Comparison of ENCODE assay signal across 17 cellular contexts in genomic region chr17:82598256-82599011, GRCh38. TPM values are rescaled to one million over a fixed set of nuclear protein-coding genes. Genes with fewer than 3 reads are reported as not detected.
DNase-seq lines count a peak whose midpoint lies in the region; ATAC-seq, FAIRE-seq and TF ChIP-seq lines count a peak whose summit lies in the region.
"Had no signal": no experiment of that assay in that cellular context is flagged by ENCODE, and none has a peak within 500 bp of the region (broad histone marks: within the 10 kb centered on the region; RNA-seq: fewer than 3 reads in every experiment).

No MANE protein-coding gene starts in this region.

- no peak overlapping the region for H3K27ac ChIP-seq in CD4-positive, alpha-beta T cell (ENCODE audit: low read depth, low read length)
- H3K27ac ChIP-seq: vagina had no signal

- H3K36me3 Mint-ChIP-seq in activated T-helper 17 cell treated with anti-CD3 and anti-CD28 coated beads, Interleukin-2, amount 50 U/mL, for 72 hours (ENCODE audit: low read depth) = peaks cover 72% of the 10 kb centered on the region
- H3K36me3 Mint-ChIP-seq in CD4-positive, alpha-beta T cell (ENCODE audit: low read depth) = peaks cover 42% of the 10 kb centered on the region
- H3K36me3 Mint-ChIP-seq: natural killer cell had no signal

- H3K27me3 ChIP-seq in CD4-positive, alpha-beta T cell (ENCODE audit: control insufficient read depth, insufficient read depth, low read length) = no peaks in the 10 kb centered on the region
- H3K27me3 ChIP-seq: vagina had no signal

- ATAC-seq in stimulated activated naive CD8-positive, alpha-beta T cell treated with anti-CD3 and anti-CD28 coated beads, Interleukin-15, Interleukin-2, amounts not matched to agents 100 U/mL and 50 U/mL, for 24 hours = peak; percentile 51
- ATAC-seq in stimulated activated naive CD8-positive, alpha-beta T cell treated with anti-CD3 and anti-CD28 coated beads, Interleukin-15, amount 100 ng/mL, for 72 hours = no peak
- peak; percentile 66 for ATAC-seq in activated T-helper 17 cell treated with anti-CD3 and anti-CD28 coated beads, Interleukin-2, amount 50 U/mL, for 72 hours (replicated peaks)
- ATAC-seq in GM18511 (IDR thresholded peaks at IDR 0.05; ENCODE audit: unreplicated experiment) = no peak
- no peak for ATAC-seq in CD4-positive, alpha-beta T cell (ENCODE audit: poor library complexity)
- ATAC-seq: natural killer cell had no signal

- peak overlapping the region in 1 of 2 donors; percentile 42 for H3K27ac Mint-ChIP-seq in stimulated activated naive CD8-positive, alpha-beta T cell treated with anti-CD3 and anti-CD28 coated beads, Interleukin-15, amount 100 ng/mL, for 72 hours
- no peak overlapping the region for H3K27ac Mint-ChIP-seq in activated T-helper 17 cell treated with anti-CD3 and anti-CD28 coated beads, Interleukin-2, amount 50 U/mL, for 72 hours
- H3K27ac Mint-ChIP-seq in CD4-positive, alpha-beta T cell = no peak overlapping the region
- H3K27ac Mint-ChIP-seq: T-helper 1 cell treated with Interleukin-12 subunit alpha and Interleukin-12 subunit beta and Interleukin-4 antibody, amounts not matched to agents 30 μg/mL and 1 μg/mL, for 36 hours had no signal

- CTCF ChIA-PET in CD4-positive, alpha-beta T cell (lab: Charles Lee) = no interaction called here

- DNase-seq in stimulated activated naive CD8-positive, alpha-beta T cell treated with anti-CD3 and anti-CD28 coated beads, Interleukin-15, Interleukin-2, amounts not matched to agents 100 U/mL and 50 U/mL, for 24 hours = no peak
- DNase-seq in stimulated activated naive CD8-positive, alpha-beta T cell treated with anti-CD3 and anti-CD28 coated beads, Interleukin-15, amount 100 ng/mL, for 72 hours = no peak
- DNase-seq in foreskin fibroblast = peak; percentile 45 to 50
- DNase-seq in urothelium cell line (ENCODE audit: low spot score) = no peak
- no peak for DNase-seq in NCI-H748 treated with DMSO at 0.1 percent for 48 hours (lab: John Stamatoyannopoulos, UW)
- no peak for DNase-seq in CD4-positive, alpha-beta T cell
- DNase-seq: amniotic stem cell; C1 segment of cervical spinal cord; natural killer cell; NCI-H1694; NK-92 treated with Interleukin-12 subunit alpha and Interleukin-12 subunit beta, amount 100 ng/mL, for 24 hours had no signal

- no peak overlapping the region for H3K4me3 ChIP-seq in foreskin fibroblast (ENCODE audit: low read depth in 1 of 2, low read length in 2 of 2)
- H3K4me3 ChIP-seq: smooth muscle cell, vagina had no signal

- peaks cover 17% of the 10 kb centered on the region for H3K4me1 Mint-ChIP-seq in stimulated activated naive CD8-positive, alpha-beta T cell treated with anti-CD3 and anti-CD28 coated beads, Interleukin-15, amount 100 ng/mL, for 72 hours
- peaks cover 4% of the 10 kb centered on the region for H3K4me1 Mint-ChIP-seq in activated T-helper 17 cell treated with anti-CD3 and anti-CD28 coated beads, Interleukin-2, amount 50 U/mL, for 72 hours
- H3K4me1 Mint-ChIP-seq in CD4-positive, alpha-beta T cell (ENCODE audit: low read depth) = peaks cover 18% of the 10 kb centered on the region

- H3K9me3 Mint-ChIP-seq in stimulated activated naive CD8-positive, alpha-beta T cell treated with anti-CD3 and anti-CD28 coated beads, Interleukin-15, amount 100 ng/mL, for 72 hours = no peaks in the 10 kb centered on the region
- no peaks in the 10 kb centered on the region for H3K9me3 Mint-ChIP-seq in activated T-helper 17 cell treated with anti-CD3 and anti-CD28 coated beads, Interleukin-2, amount 50 U/mL, for 72 hours
- H3K9me3 Mint-ChIP-seq in CD4-positive, alpha-beta T cell = no peaks in the 10 kb centered on the region
- H3K9me3 Mint-ChIP-seq: natural killer cell; T-helper 1 cell treated with Interleukin-12 subunit alpha and Interleukin-12 subunit beta and Interleukin-4 antibody, amounts not matched to agents 30 μg/mL and 1 μg/mL, for 36 hours had no signal

- H3K4me3 Mint-ChIP-seq in stimulated activated naive CD8-positive, alpha-beta T cell treated with anti-CD3 and anti-CD28 coated beads, Interleukin-15, amount 100 ng/mL, for 72 hours = no peak overlapping the region
- no peak overlapping the region for H3K4me3 Mint-ChIP-seq in activated T-helper 17 cell treated with anti-CD3 and anti-CD28 coated beads, Interleukin-2, amount 50 U/mL, for 72 hours
- H3K4me3 Mint-ChIP-seq in CD4-positive, alpha-beta T cell = no peak overlapping the region
- H3K4me3 Mint-ChIP-seq: natural killer cell; T-helper 1 cell treated with Interleukin-12 subunit alpha and Interleukin-12 subunit beta and Interleukin-4 antibody, amounts not matched to agents 30 μg/mL and 1 μg/mL, for 36 hours had no signal

- peak; percentile 76 for FAIRE-seq in urothelium cell line (lab: Jason Lieb, UNC)
- FAIRE-seq: endothelial cell of umbilical vein had no signal

- intact Hi-C loops in CD4-positive, alpha-beta T cell (cut with DNase I, micrococcal nuclease) = no loop called here

- H3K9me3 ChIP-seq in CD4-positive, alpha-beta T cell (ENCODE audit: control insufficient read depth, low read length) = no peaks in the 10 kb centered on the region
- H3K9me3 ChIP-seq: vagina had no signal

- H3K27me3 Mint-ChIP-seq in stimulated activated naive CD8-positive, alpha-beta T cell treated with anti-CD3 and anti-CD28 coated beads, Interleukin-15, amount 100 ng/mL, for 72 hours = no peaks in the 10 kb centered on the region
- no peaks in the 10 kb centered on the region for H3K27me3 Mint-ChIP-seq in activated T-helper 17 cell treated with anti-CD3 and anti-CD28 coated beads, Interleukin-2, amount 50 U/mL, for 72 hours
- H3K27me3 Mint-ChIP-seq in CD4-positive, alpha-beta T cell = no peaks in the 10 kb centered on the region

- TF ChIP-seq CTCF in foreskin fibroblast (IDR thresholded peaks at IDR 0.05; ENCODE audit: low read depth, low read length) = no peak
- TF ChIP-seq CTCF in CD4-positive, alpha-beta T cell (IDR thresholded peaks at IDR 0.05) = no peak

- POLR2A ChIA-PET in CD4-positive, alpha-beta T cell (lab: Charles Lee) = no interaction called here

RNA-seq across cellular contexts. Expression of gene WDR45B, which starts 49.8 kb away (rescaled TPM):
- 100 to 1,000 TPM in 1 of 2 donors, 10 to 100 TPM in 1; 66.0 to 204 TPM for total RNA-seq in activated T-helper 17 cell treated with anti-CD3 and anti-CD28 coated beads, Interleukin-2, amount 50 U/mL, for 72 hours
- total RNA-seq in CD4-positive, alpha-beta T cell = 10 to 100 TPM; 49.8 to 54.3 TPM

Comparison
In these comparisons a context has a peak if more than half of its experiments do, and no peak if none do; other contexts are left out.
1. ATAC-seq: peak in stimulated activated naive CD8-positive, alpha-beta T cell treated with anti-CD3 and anti-CD28 coated beads, Interleukin-15, Interleukin-2, amounts not matched to agents 100 U/mL and 50 U/mL, for 24 hours (single experiment) and activated T-helper 17 cell treated with anti-CD3 and anti-CD28 coated beads, Interleukin-2, amount 50 U/mL, for 72 hours (single experiment); none in stimulated activated naive CD8-positive, alpha-beta T cell treated with anti-CD3 and anti-CD28 coated beads, Interleukin-15, amount 100 ng/mL, for 72 hours (single experiment), GM18511 (single experiment) and CD4-positive, alpha-beta T cell (single experiment).
2. DNase-seq: peak in foreskin fibroblast (2 of 2); none in stimulated activated naive CD8-positive, alpha-beta T cell treated with anti-CD3 and anti-CD28 coated beads, Interleukin-15, Interleukin-2, amounts not matched to agents 100 U/mL and 50 U/mL, for 24 hours (single experiment), stimulated activated naive CD8-positive, alpha-beta T cell treated with anti-CD3 and anti-CD28 coated beads, Interleukin-15, amount 100 ng/mL, for 72 hours (0 of 2), urothelium cell line (single experiment), NCI-H748 treated with DMSO at 0.1 percent for 48 hours (single experiment) and CD4-positive, alpha-beta T cell (0 of 10).